In the genomic region with DNA sequence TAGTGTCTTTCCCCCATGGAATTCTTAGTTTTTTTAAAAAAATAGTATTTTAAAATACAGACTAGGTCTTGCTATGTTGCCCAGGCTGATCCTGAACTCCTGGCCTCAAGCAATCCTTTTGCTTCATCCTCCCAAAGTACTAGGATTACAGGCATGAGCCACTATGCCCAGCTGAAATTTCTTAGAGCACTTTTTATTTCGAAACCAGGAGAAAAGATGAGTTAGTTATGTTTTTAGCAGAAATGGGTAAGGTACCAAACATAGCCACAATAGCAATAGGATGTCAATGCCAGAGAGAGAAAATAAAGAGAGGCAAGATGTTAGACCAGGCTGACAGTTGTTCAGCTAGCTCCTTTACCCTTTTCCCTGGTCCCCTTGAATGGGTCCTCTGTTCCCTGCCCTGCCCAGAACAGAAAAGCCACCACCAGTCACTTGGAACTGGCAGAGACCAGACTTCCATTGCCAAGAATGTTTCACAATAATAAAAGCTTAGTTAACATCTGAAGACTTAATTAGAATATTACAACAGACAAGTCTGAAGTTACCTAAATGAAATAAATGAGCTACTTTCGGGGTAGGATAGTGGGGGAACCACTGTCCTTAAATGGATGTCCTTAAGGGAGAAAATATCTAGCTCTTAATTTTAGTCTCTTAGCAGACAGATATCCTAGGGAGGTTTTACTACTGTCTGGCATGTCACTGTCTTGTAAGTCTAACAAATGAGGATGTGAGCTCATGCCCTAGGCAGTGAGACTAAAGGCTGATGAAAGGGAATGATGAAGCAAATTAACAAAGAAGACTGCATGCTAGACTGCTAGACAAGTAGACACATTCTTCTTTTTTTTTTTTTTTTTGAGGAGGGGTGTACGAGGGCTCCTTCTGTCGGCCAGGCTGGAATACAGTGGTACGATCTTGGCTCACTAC, we compare ENCODE assay signal across 8 cellular contexts. TPM values are rescaled to one million over a fixed set of nuclear protein-coding genes. Genes with fewer than 3 reads are reported as not detected.
DNase-seq lines count a peak whose midpoint lies in the region; ATAC-seq, FAIRE-seq and TF ChIP-seq lines count a peak whose summit lies in the region.
"Had no signal": no experiment of that assay in that cellular context is flagged by ENCODE, and none has a peak within 500 bp of the region (broad histone marks: within the 10 kb centered on the region; RNA-seq: fewer than 3 reads in every experiment).

No MANE protein-coding gene starts in this region.

- no peaks in the 10 kb centered on the region for H3K4me1 ChIP-seq in body of pancreas
- peaks cover 16% of the 10 kb centered on the region for H3K4me1 ChIP-seq in keratinocyte (ENCODE audit: control insufficient read depth, extremely low read depth, insufficient read depth, low read length)
- H3K4me1 ChIP-seq in transverse colon, result peaks cover 0 to 11% (median 6%) of the 10 kb centered on the region in 4 donors

- H3K27ac ChIP-seq in body of pancreas (peak overlapping the region in 2 of 4 donors; percentile 33 to 55), keratinocyte (ENCODE audit: control insufficient read depth, insufficient read depth, low read length) (peak overlapping the region; percentile 29), transverse colon (peak overlapping the region in 3 of 4 donors; percentile 3 to 32 (median 32))

- H3K36me3 ChIP-seq in MG63, result peaks cover 5% of the 10 kb centered on the region
- H3K36me3 ChIP-seq in body of pancreas (replicated peaks in 1 of 2; ENCODE audit: insufficient read depth in 1 of 2, low read depth in 2 of 2), result no peaks in the 10 kb centered on the region
- H3K36me3 ChIP-seq in keratinocyte (ENCODE audit: control insufficient read depth in 2 of 2, extremely low read depth in 1 of 2, insufficient read depth in 2 of 2, low read length in 2 of 2), result no peaks in the 10 kb centered on the region
- H3K36me3 ChIP-seq in transverse colon, result no peaks in the 10 kb centered on the region

- DNase-seq in MG63 (peak; percentile 29), body of pancreas (peak in 2 of 4 donors; percentile 18 to 20), keratinocyte (ENCODE audit: low read depth, low spot score) (no peak), transverse colon (no peak), GM13977 (ENCODE audit: low spot score) (no peak), NCI-H748 (lab: John Stamatoyannopoulos, UW; ENCODE audit: unreplicated experiment) (no peak), HTR-8/SVneo (ENCODE audit: insufficient read length, low spot score) (no peak)
- DNase-seq: NCI-H187 had no signal

- dilution Hi-C loops in keratinocyte (cut with MboI; ENCODE audit: extremely low pct_ligation_motif_present, low sequenced_read_pairs), result no loop called here

- FAIRE-seq in keratinocyte (lab: Jason Lieb, UNC), result no peak
- FAIRE-seq in HTR-8/SVneo (lab: Jason Lieb, UNC), result no peak

- H3K9me1 ChIP-seq in keratinocyte (ENCODE audit: control insufficient read depth, extremely low read depth, insufficient read depth, low read length), result no peaks in the 10 kb centered on the region

- TF ChIP-seq POLR2A in body of pancreas (IDR thresholded peaks at IDR 0.05), result no peak
- TF ChIP-seq POLR2A in transverse colon (IDR thresholded peaks at IDR 0.05), result no peak

- H3K4me2 ChIP-seq in keratinocyte (ENCODE audit: control insufficient read depth, extremely low read depth, insufficient read depth, low read depth, low read length), result peak overlapping the region; percentile 1

- intact Hi-C loops in body of pancreas (cut with DNase I) (no loop called here), transverse colon (cut with DNase I; ENCODE audit: low total_unique reads) (no loop called here)

- H3K9me3 ChIP-seq in MG63 (no peaks in the 10 kb centered on the region), body of pancreas (no peaks in the 10 kb centered on the region), keratinocyte (ENCODE audit: control insufficient read depth, low read depth, low read length) (no peaks in the 10 kb centered on the region), transverse colon (no peaks in the 10 kb centered on the region)

- peak; percentile 60 for ATAC-seq in body of pancreas

- TF ChIP-seq CTCF in body of pancreas (IDR thresholded peaks at IDR 0.05) (no peak), keratinocyte (optimal IDR thresholded peaks at IDR 0.05 in 1 of 3, IDR thresholded peaks at IDR 0.05 in 1 of 3, conservative IDR thresholded peaks at IDR 0.05 in 1 of 3; ENCODE audit: extremely low read depth in 1 of 3, insufficient read depth in 2 of 3, low read length in 3 of 3) (no peak), transverse colon (IDR thresholded peaks at IDR 0.05) (no peak), GM13977 (IDR thresholded peaks at IDR 0.05; ENCODE audit: extremely low read depth, insufficient read depth, missing control alignments) (no peak)

- H3K4me3 ChIP-seq in MG63 (no peak overlapping the region), body of pancreas (no peak overlapping the region), keratinocyte (ENCODE audit: control insufficient read depth in 2 of 3, extremely low read depth in 1 of 3, insufficient read depth in 2 of 3, low read depth in 1 of 3, low read length in 3 of 3) (no peak overlapping the region), transverse colon (no peak overlapping the region)

- H3K9ac ChIP-seq in keratinocyte (ENCODE audit: control insufficient read depth, extremely low read depth, insufficient read depth, low read length), result no peak overlapping the region

- in situ Hi-C loops in transverse colon (cut with MboI; ENCODE audit: low pct_ligation_motif_present in 1 of 4, low pct_unique_long_range_greater_than_20kb in 1 of 4, low sequenced_read_pairs in 3 of 4) (no loop called here), GM13977 (cut with MboI; ENCODE audit: low pct_unique_long_range_greater_than_20kb, low sequenced_read_pairs, unreplicated experiment) (no loop called here)

- no peaks in the 10 kb centered on the region for H3K27me3 ChIP-seq in MG63
- H3K27me3 ChIP-seq in body of pancreas, result no peaks in the 10 kb centered on the region
- H3K27me3 ChIP-seq in keratinocyte (ENCODE audit: control insufficient read depth, extremely low read depth, insufficient read depth, low read length), result no peaks in the 10 kb centered on the region
- no peaks in the 10 kb centered on the region for H3K27me3 ChIP-seq in transverse colon

- no peak overlapping the region for H2AFZ ChIP-seq in keratinocyte (ENCODE audit: control insufficient read depth, low read length)

- H3K79me2 ChIP-seq in keratinocyte (ENCODE audit: control insufficient read depth, insufficient read depth, low read length), result peaks cover 31% of the 10 kb centered on the region

- no peaks in the 10 kb centered on the region for H4K20me1 ChIP-seq in keratinocyte (ENCODE audit: control insufficient read depth, extremely low read depth, insufficient read depth, low read length)

- no peak for TF ChIP-seq EP300 in transverse colon (IDR thresholded peaks at IDR 0.05; ENCODE audit: low read depth)

- 77% methylated on average over 5 of the region's 5 CpGs for WGBS in body of pancreas, 2 donors
- 82 to 83% methylated on average over 5 of the region's 5 CpGs for WGBS in transverse colon (ENCODE audit: low coverage in 1 of 2), 2 donors

RNA-seq across cellular contexts. Expression of a gene that starts 54.2 kb away (rescaled TPM):
- total RNA-seq in MG63 (2014; rRNA removed; shearing (Covaris generic); ENCODE audit: low replicate concordance), result 31.3 and 33.6 TPM in 2 replicates
- total RNA-seq in body of pancreas, result 10 to 100 TPM; 10.1 to 12.5 TPM
- 37.6 to 52.6 TPM (median 41.8 TPM) in 3 replicates for polyA plus RNA-seq in keratinocyte
- polyA plus RNA-seq in keratinocyte (2011; ENCODE audit: low read depth), result 23.4 TPM
- 16.7 and 26.3 TPM in 2 replicates for polyA plus RNA-seq in keratinocyte (2011; cell fraction: cytosol; rRNA removed)
- polyA plus RNA-seq in keratinocyte (2011; cell fraction: nucleus; rRNA removed), result 79.0 and 79.6 TPM in 2 replicates
- 37.8 and 44.8 TPM in 2 replicates for polyA plus RNA-seq in keratinocyte (2012; ENCODE audit: low replicate concordance)
- polyA minus RNA-seq in keratinocyte, result 209 to 257 TPM (median 232 TPM) in 3 replicates
- 69.4 TPM for polyA minus RNA-seq in keratinocyte (2011; cell fraction: cytosol; rRNA and poly(A)+ RNA removed)
- 325 and 529 TPM in 2 replicates for polyA minus RNA-seq in keratinocyte (2011; cell fraction: nucleus; rRNA and poly(A)+ RNA removed)
- total RNA-seq in transverse colon, result 10 to 100 TPM in 3 of 4 donors, 1 to 10 TPM in 1; 9.6 to 51.7 (median 14.3) TPM
